ENCODE assay signal across 8 cellular contexts in genomic region chr17:82235775-82236141, GRCh38. TPM values are rescaled to one million over a fixed set of nuclear protein-coding genes. Genes with fewer than 3 reads are reported as not detected.
DNase-seq lines count a peak whose midpoint lies in the region; ATAC-seq and TF ChIP-seq lines count a peak whose summit lies in the region.

No MANE protein-coding gene starts in this region.

- no peak for TF ChIP-seq POLR2A in erythroblast (IDR thresholded peaks at IDR 0.05; ENCODE audit: low read length)

- ATAC-seq in HG02840 (IDR thresholded peaks at IDR 0.05; ENCODE audit: low FRiP score, unreplicated experiment): no peak

- H3K36me3 ChIP-seq in esophagus (ENCODE audit: control insufficient read depth in 2 of 2, insufficient read depth in 2 of 2, low read length in 1 of 2) (peaks cover 0 to 8% of the 10 kb centered on the region in 2 donors), skeletal muscle tissue (ENCODE audit: control insufficient read depth in 3 of 3, insufficient read depth in 3 of 3, low read length in 3 of 3) (peaks cover 0 to 14% (median 11%) of the 10 kb centered on the region in 3 donors)

- H3K4me1 ChIP-seq in esophagus (ENCODE audit: control insufficient read depth in 2 of 2, insufficient read depth in 2 of 2, low read length in 1 of 2) (peaks cover 17 to 46% of the 10 kb centered on the region in 2 donors), skeletal muscle tissue (ENCODE audit: control insufficient read depth in 3 of 3, insufficient read depth in 3 of 3, low read length in 3 of 3) (peaks cover 82 to 89% (median 86%) of the 10 kb centered on the region in 3 donors)

- H3K27me3 ChIP-seq in esophagus (ENCODE audit: control insufficient read depth in 1 of 2, insufficient read depth in 2 of 2, low read length in 2 of 2): no peaks in the 10 kb centered on the region
- no peaks in the 10 kb centered on the region for H3K27me3 ChIP-seq in skeletal muscle tissue (ENCODE audit: control insufficient read depth in 3 of 3, insufficient read depth in 3 of 3, low read length in 3 of 3)

- H3K9me3 ChIP-seq in esophagus (ENCODE audit: control insufficient read depth in 2 of 2, insufficient read depth in 1 of 2, low read depth in 1 of 2, low read length in 1 of 2) (no peaks in the 10 kb centered on the region), skeletal muscle tissue (ENCODE audit: control insufficient read depth in 3 of 3, low read length in 3 of 3) (no peaks in the 10 kb centered on the region)

- DNase-seq in COLO668 (lab: John Stamatoyannopoulos, UW; ENCODE audit: unreplicated experiment) (peak; percentile 57), MV-4-11 (lab: John Stamatoyannopoulos, UW) (peak; percentile 38), germinal center (ENCODE audit: low spot score) (no peak), erythroblast (lab: John Stamatoyannopoulos, UW) (no peak), hepatic stellate cell (ENCODE audit: low spot score) (no peak)

- H3K27ac ChIP-seq in esophagus (ENCODE audit: low read depth in 2 of 2, low read length in 1 of 2): peak overlapping the region; percentile 42
- peak overlapping the region; percentile 36 for H3K27ac ChIP-seq in skeletal muscle tissue (ENCODE audit: low read depth, low read length)

- WGBS in esophagus, 2 donors: 51 to 69% methylated on average over 14 to 15 of the region's 15 CpGs

- H3K4me3 ChIP-seq in esophagus (ENCODE audit: low read depth in 1 of 2, low read length in 2 of 2): peak overlapping the region in 1 of 2 donors; percentile 3
- H3K4me3 ChIP-seq in skeletal muscle tissue (ENCODE audit: low read length in 3 of 3): peak overlapping the region; percentile 48 to 52 (median 49)

- H3K9ac ChIP-seq in skeletal muscle tissue (ENCODE audit: low read depth in 1 of 3, low read length in 3 of 3): peak overlapping the region; percentile 53 to 81 (median 59)

RNA-seq across cellular contexts. Expression of gene SLC16A3, which starts 6.9 kb away (rescaled TPM):
- polyA plus RNA-seq in esophagus: 10 to 100 TPM; 17.5 to 41.0 TPM
- total RNA-seq in skeletal muscle tissue: 13.0 TPM

RNA-seq across cellular contexts. Expression of gene CCDC57, which starts 23.1 kb away (rescaled TPM):
- polyA plus RNA-seq in esophagus: 10 to 100 TPM; 16.3 to 33.7 TPM
- total RNA-seq in skeletal muscle tissue: 11.5 TPM

RNA-seq across cellular contexts. Expression of gene CSNK1D, which starts 37.7 kb away (rescaled TPM):
- 10 to 100 TPM; 63.7 to 79.6 TPM for polyA plus RNA-seq in esophagus
- 21.4 TPM for total RNA-seq in skeletal muscle tissue

Comparison
In these comparisons a context has a peak if more than half of its experiments do, and no peak if none do; other contexts are left out.
1. DNase-seq: peak in COLO668 (single experiment) and MV-4-11 (single experiment); none in germinal center (single experiment), erythroblast (0 of 2) and hepatic stellate cell (single experiment).